Comparison of ENCODE assay signal across 1 cellular context in the genomic region with DNA sequence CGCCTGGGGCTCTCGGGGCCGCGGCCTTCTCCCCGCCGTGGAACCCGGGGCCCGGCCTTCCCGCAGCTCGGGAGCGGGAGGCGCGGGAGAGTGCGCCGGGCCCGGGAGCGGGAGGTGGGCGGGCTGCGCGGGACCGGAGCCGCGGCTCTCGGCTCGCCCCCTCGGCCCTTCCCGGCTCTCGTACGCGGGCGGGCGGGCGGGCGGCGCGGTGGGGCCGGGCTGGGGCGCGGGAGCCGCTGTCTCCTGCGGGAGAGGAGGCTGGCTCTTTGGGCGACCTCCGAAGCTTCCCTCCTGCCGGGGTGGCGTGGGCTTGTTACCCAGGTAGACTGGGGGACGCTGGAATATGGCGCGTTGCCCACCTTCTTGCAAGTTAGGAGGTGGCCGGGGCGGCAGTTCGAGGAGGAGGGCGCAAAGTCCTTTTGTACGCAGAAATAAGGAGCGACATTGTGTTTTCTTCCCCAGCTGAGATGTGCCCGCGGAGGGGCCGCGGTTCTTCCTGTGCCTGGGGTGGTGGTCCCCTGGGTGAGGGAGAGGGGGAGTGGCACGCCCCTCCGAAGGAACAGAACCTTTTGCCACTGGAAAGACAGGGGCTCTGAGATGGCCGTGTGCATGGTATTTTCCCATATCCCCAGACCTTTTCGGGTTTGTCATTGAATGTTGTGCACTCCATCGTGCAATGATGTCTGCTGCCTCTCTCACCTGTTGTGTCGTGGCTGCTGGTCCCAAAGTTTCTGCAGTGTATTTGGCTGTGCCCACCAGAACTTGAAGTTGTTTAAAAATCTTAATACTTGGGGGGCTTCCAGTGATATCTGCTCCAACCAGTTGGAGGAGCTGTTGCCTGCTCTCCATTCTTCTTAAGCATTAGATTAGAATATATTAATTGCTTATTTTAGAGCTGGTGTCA.
TF ChIP-seq lines count a peak whose summit lies in the region.

No MANE protein-coding gene starts in this region.

TF ChIP-seq in SK-N-SH, 30 proteins besides CTCF, POLR2A, EP300 and RAD21 (continued from another document):
- TF ChIP-seq, protein P1, sequence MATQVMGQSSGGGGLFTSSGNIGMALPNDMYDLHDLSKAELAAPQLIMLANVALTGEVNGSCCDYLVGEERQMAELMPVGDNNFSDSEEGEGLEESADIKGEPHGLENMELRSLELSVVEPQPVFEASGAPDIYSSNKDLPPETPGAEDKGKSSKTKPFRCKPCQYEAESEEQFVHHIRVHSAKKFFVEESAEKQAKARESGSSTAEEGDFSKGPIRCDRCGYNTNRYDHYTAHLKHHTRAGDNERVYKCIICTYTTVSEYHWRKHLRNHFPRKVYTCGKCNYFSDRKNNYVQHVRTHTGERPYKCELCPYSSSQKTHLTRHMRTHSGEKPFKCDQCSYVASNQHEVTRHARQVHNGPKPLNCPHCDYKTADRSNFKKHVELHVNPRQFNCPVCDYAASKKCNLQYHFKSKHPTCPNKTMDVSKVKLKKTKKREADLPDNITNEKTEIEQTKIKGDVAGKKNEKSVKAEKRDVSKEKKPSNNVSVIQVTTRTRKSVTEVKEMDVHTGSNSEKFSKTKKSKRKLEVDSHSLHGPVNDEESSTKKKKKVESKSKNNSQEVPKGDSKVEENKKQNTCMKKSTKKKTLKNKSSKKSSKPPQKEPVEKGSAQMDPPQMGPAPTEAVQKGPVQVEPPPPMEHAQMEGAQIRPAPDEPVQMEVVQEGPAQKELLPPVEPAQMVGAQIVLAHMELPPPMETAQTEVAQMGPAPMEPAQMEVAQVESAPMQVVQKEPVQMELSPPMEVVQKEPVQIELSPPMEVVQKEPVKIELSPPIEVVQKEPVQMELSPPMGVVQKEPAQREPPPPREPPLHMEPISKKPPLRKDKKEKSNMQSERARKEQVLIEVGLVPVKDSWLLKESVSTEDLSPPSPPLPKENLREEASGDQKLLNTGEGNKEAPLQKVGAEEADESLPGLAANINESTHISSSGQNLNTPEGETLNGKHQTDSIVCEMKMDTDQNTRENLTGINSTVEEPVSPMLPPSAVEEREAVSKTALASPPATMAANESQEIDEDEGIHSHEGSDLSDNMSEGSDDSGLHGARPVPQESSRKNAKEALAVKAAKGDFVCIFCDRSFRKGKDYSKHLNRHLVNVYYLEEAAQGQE (IDR thresholded peaks at IDR 0.05; ENCODE audit: low read depth, low read length): no peak
- TF ChIP-seq CHD2 (IDR thresholded peaks at IDR 0.05; ENCODE audit: low read length, partially characterized antibody) (peak; percentile 33), RCOR1 (IDR thresholded peaks at IDR 0.05; ENCODE audit: low read length) (0 out of 2 replicates have a peak, but pooled peaks have one; percentile 15), FOXM1 (IDR thresholded peaks at IDR 0.05; ENCODE audit: low read depth) (no peak), RXRA (IDR thresholded peaks at IDR 0.05; ENCODE audit: borderline replicate concordance, low read depth) (no peak), TAF1 (IDR thresholded peaks at IDR 0.05; ENCODE audit: borderline replicate concordance, low read depth, low read length) (no peak), FOXJ3 (CRISPR knock-in tag; IDR thresholded peaks at IDR 0.05) (no peak), SMC3 (IDR thresholded peaks at IDR 0.05; ENCODE audit: low read depth, low read length) (peak; percentile 41; the same call in 1 of the 2 replicates), MXI1 (IDR thresholded peaks at IDR 0.05; ENCODE audit: low read depth, low read length) (peak; percentile 17), TEAD4 (IDR thresholded peaks at IDR 0.05; ENCODE audit: borderline replicate concordance, insufficient read depth) (no peak), NRF1 (IDR thresholded peaks at IDR 0.05; ENCODE audit: low read depth, low read length) (no peak), SIN3A (IDR thresholded peaks at IDR 0.05; ENCODE audit: borderline replicate concordance, low read depth, low read length) (no peak), POLR2AphosphoS5 (IDR thresholded peaks at IDR 0.05; ENCODE audit: low read depth, low read length) (no peak), JUND (IDR thresholded peaks at IDR 0.05) (no peak), TCF12 (IDR thresholded peaks at IDR 0.05) (no peak)
- TF ChIP-seq, protein P2, sequence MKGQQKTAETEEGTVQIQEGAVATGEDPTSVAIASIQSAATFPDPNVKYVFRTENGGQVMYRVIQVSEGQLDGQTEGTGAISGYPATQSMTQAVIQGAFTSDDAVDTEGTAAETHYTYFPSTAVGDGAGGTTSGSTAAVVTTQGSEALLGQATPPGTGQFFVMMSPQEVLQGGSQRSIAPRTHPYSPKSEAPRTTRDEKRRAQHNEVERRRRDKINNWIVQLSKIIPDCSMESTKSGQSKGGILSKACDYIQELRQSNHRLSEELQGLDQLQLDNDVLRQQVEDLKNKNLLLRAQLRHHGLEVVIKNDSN (IDR thresholded peaks at IDR 0.05; ENCODE audit: borderline replicate concordance, low read depth): no peak
- TF ChIP-seq, protein P3, sequence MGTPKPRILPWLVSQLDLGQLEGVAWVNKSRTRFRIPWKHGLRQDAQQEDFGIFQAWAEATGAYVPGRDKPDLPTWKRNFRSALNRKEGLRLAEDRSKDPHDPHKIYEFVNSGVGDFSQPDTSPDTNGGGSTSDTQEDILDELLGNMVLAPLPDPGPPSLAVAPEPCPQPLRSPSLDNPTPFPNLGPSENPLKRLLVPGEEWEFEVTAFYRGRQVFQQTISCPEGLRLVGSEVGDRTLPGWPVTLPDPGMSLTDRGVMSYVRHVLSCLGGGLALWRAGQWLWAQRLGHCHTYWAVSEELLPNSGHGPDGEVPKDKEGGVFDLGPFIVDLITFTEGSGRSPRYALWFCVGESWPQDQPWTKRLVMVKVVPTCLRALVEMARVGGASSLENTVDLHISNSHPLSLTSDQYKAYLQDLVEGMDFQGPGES (IDR thresholded peaks at IDR 0.05; ENCODE audit: low read depth, low read length): no peak
- TF ChIP-seq, protein P4, sequence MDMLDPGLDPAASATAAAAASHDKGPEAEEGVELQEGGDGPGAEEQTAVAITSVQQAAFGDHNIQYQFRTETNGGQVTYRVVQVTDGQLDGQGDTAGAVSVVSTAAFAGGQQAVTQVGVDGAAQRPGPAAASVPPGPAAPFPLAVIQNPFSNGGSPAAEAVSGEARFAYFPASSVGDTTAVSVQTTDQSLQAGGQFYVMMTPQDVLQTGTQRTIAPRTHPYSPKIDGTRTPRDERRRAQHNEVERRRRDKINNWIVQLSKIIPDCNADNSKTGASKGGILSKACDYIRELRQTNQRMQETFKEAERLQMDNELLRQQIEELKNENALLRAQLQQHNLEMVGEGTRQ (IDR thresholded peaks at IDR 0.05; ENCODE audit: borderline replicate concordance, low read depth, low read length): no peak
